In the genomic region with DNA sequence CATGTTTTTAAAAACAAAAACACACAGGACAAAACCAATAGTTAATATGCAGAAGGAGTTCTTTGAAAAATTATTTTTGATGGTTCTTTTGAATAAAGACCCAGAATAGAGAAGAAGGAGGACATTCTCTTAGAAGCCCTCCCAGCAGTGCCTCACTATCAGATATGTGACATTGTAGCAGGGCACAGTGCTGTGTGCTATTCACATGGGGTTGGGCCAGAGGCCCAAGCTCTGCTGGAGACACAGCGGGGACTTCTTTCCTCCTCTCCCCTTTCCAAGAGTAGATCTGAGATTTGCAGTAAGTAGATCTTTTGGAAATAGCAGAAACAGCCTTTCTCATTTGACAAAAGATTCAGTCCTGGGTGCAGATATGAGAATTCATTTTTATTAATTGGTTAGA, we compare ENCODE assay signal across 16 cellular contexts.
"Had no signal": no experiment of that assay in that cellular context is flagged by ENCODE, and none has a peak within 500 bp of the region (broad histone marks: within the 10 kb centered on the region; RNA-seq: fewer than 3 reads in every experiment).

No MANE protein-coding gene starts in this region.

- H3K9me3 ChIP-seq: breast epithelium, esophagus muscularis mucosa, thoracic aorta had no signal

- H3K27me3 Mint-ChIP-seq: activated CD4-positive, alpha-beta T cell treated with anti-CD3 and anti-CD28 coated beads for 36 hours; activated naive CD8-positive, alpha-beta T cell treated with anti-CD3 and anti-CD28 coated beads, Interleukin-2, amount 10 ng/mL, durations not matched to agents 7 days and 5 days; stimulated activated naive CD8-positive, alpha-beta T cell treated with anti-CD3 and anti-CD28 coated beads, Interleukin-15, amount 100 ng/mL, for 72 hours had no signal

- H3K27me3 ChIP-seq: breast epithelium, esophagus muscularis mucosa had no signal

- H3K36me3 ChIP-seq: breast epithelium had no signal

- H3K4me3 ChIP-seq: breast epithelium, esophagus muscularis mucosa, thoracic aorta had no signal

- H3K27ac ChIP-seq: esophagus muscularis mucosa had no signal

- H3K9me3 Mint-ChIP-seq: activated naive CD8-positive, alpha-beta T cell treated with anti-CD3 and anti-CD28 coated beads, Interleukin-2, amount 10 ng/mL, durations not matched to agents 7 days and 5 days; nephron progenitor cell; stimulated activated naive CD8-positive, alpha-beta T cell treated with anti-CD3 and anti-CD28 coated beads, Interleukin-15, amount 100 ng/mL, for 72 hours had no signal

- H3K27ac Mint-ChIP-seq: activated CD4-positive, alpha-beta T cell treated with anti-CD3 and anti-CD28 coated beads for 36 hours; nephron progenitor cell had no signal

- DNase-seq: activated CD4-positive, alpha-beta T cell treated with anti-CD3 and anti-CD28 coated beads for 36 hours; activated gamma-delta T cell; activated naive CD8-positive, alpha-beta T cell treated with anti-CD3 and anti-CD28 coated beads, Interleukin-2, amount 10 ng/mL, durations not matched to agents 7 days and 5 days; activated T-cell treated with anti-CD3 and anti-CD28 coated beads for 4 hours; aorta; glutamatergic neuron; mesenchymal stem cell; nephron progenitor cell; stimulated activated CD4-positive, alpha-beta T cell treated with anti-CD3 and anti-CD28 coated beads, Interleukin-4, amount 100 ng/mL, for 1 hour; stimulated activated CD8-positive, alpha-beta memory T cell treated with anti-CD3 and anti-CD28 coated beads, Interleukin-4, amount 100 ng/mL, for 48 hours; stimulated activated naive CD8-positive, alpha-beta T cell treated with anti-CD3 and anti-CD28 coated beads, Interleukin-15, amount 100 ng/mL, for 72 hours; T-helper 9 cell had no signal

- H3K4me3 Mint-ChIP-seq: activated CD4-positive, alpha-beta T cell treated with anti-CD3 and anti-CD28 coated beads for 36 hours; activated naive CD8-positive, alpha-beta T cell treated with anti-CD3 and anti-CD28 coated beads, Interleukin-2, amount 10 ng/mL, durations not matched to agents 7 days and 5 days; nephron progenitor cell; stimulated activated naive CD8-positive, alpha-beta T cell treated with anti-CD3 and anti-CD28 coated beads, Interleukin-15, amount 100 ng/mL, for 72 hours had no signal

- ATAC-seq: activated CD4-positive, alpha-beta T cell treated with anti-CD3 and anti-CD28 coated beads for 36 hours; left lobe of liver; stimulated activated naive CD8-positive, alpha-beta T cell treated with anti-CD3 and anti-CD28 coated beads, Interleukin-15, amount 100 ng/mL, for 72 hours had no signal
